ENCODE assay signal across 13 cellular contexts in genomic region chr14:91229005-91229382, GRCh38. TPM values are rescaled to one million over a fixed set of nuclear protein-coding genes. Genes with fewer than 3 reads are reported as not detected.
A peak's percentile ranks its signal among the peaks of the same experiment; 100 is the strongest.
DNase-seq lines count a peak whose midpoint lies in the region; ATAC-seq and TF ChIP-seq lines count a peak whose summit lies in the region.
"Had no signal": no experiment of that assay in that cellular context is flagged by ENCODE, and none has a peak within 500 bp of the region (broad histone marks: within the 10 kb centered on the region; RNA-seq: fewer than 3 reads in every experiment).

No MANE protein-coding gene starts in this region.

- H3K27me3 Mint-ChIP-seq in activated CD8-positive, alpha-beta memory T cell treated with anti-CD3 and anti-CD28 coated beads, Interleukin-2, amount 10 ng/mL, durations not matched to agents 7 days and 5 days, result no peaks in the 10 kb centered on the region

- H3K4me1 ChIP-seq in OCI-LY3 (ENCODE audit: low read length) (peaks cover 32% of the 10 kb centered on the region), colonic mucosa (no peaks in the 10 kb centered on the region)
- H3K4me1 ChIP-seq: body of pancreas, parathyroid adenoma, tibial artery had no signal

- H3K27ac ChIP-seq in OCI-LY3 (ENCODE audit: low read length), result peak overlapping the region; percentile 52
- H3K27ac ChIP-seq in colonic mucosa, result peak overlapping the region; percentile 3
- H3K27ac ChIP-seq: body of pancreas, parathyroid adenoma, tibial artery had no signal

- H3K9me3 ChIP-seq in OCI-LY3 (ENCODE audit: insufficient read depth, low read length) (peaks cover 6% of the 10 kb centered on the region; the same call in 1 of the 2 replicates), colonic mucosa (no peaks in the 10 kb centered on the region)

- CTCF ChIA-PET in activated CD8-positive, alpha-beta memory T cell treated with anti-CD3 and anti-CD28 coated beads, Interleukin-2, amount 10 ng/mL, durations not matched to agents 7 days and 5 days (lab: Charles Lee), result interaction anchor here (1.9 to 5.6 kb wide), 6 partner anchors 10 to 53 kb away, joined by 7 to 98 read pairs (median 16); partner anchors contain the start of gene GPR68

- H3K27ac Mint-ChIP-seq in activated CD8-positive, alpha-beta memory T cell treated with anti-CD3 and anti-CD28 coated beads, Interleukin-2, amount 10 ng/mL, durations not matched to agents 7 days and 5 days, result peak overlapping the region; percentile 98
- H3K27ac Mint-ChIP-seq in stimulated activated effector memory CD8-positive, alpha-beta T cell treated with anti-CD3 and anti-CD28 coated beads, Interleukin-12 subunit alpha, Interleukin-12 subunit beta, amount 100 ng/mL, for 72 hours, result peak overlapping the region; percentile 95

- H3K27me3 ChIP-seq in OCI-LY3 (ENCODE audit: low read depth, low read length) (no peaks in the 10 kb centered on the region), colonic mucosa (no peaks in the 10 kb centered on the region)
- H3K27me3 ChIP-seq: body of pancreas, tibial artery had no signal

- H3K9me3 Mint-ChIP-seq in activated CD8-positive, alpha-beta memory T cell treated with anti-CD3 and anti-CD28 coated beads, Interleukin-2, amount 10 ng/mL, durations not matched to agents 7 days and 5 days (ENCODE audit: low read depth), result peaks cover 2% of the 10 kb centered on the region
- H3K9me3 Mint-ChIP-seq in stimulated activated effector memory CD8-positive, alpha-beta T cell treated with anti-CD3 and anti-CD28 coated beads, Interleukin-12 subunit alpha, Interleukin-12 subunit beta, amount 100 ng/mL, for 72 hours, result no peaks in the 10 kb centered on the region

- no peak for ATAC-seq in activated CD8-positive, alpha-beta memory T cell treated with anti-CD3 and anti-CD28 coated beads, Interleukin-2, amount 10 ng/mL, durations not matched to agents 7 days and 5 days
- ATAC-seq in stimulated activated effector memory CD8-positive, alpha-beta T cell treated with anti-CD3 and anti-CD28 coated beads, Interleukin-12 subunit alpha, Interleukin-12 subunit beta, amount 100 ng/mL, for 72 hours, result no peak
- ATAC-seq in omental fat pad (ENCODE audit: low FRiP score), result no peak
- ATAC-seq: body of pancreas had no signal

- H2AFZ ChIP-seq in OCI-LY3 (ENCODE audit: low read depth, low read length), result no peak overlapping the region
- H2AFZ ChIP-seq: parathyroid adenoma had no signal

- intact Hi-C loops in colonic mucosa (cut with DNase I), result no loop called here

- no peaks in the 10 kb centered on the region for H3K79me2 ChIP-seq in OCI-LY3 (ENCODE audit: low read length)
- H3K79me2 ChIP-seq: parathyroid adenoma had no signal

- peak overlapping the region; percentile 70 for H3K4me3 Mint-ChIP-seq in activated CD8-positive, alpha-beta memory T cell treated with anti-CD3 and anti-CD28 coated beads, Interleukin-2, amount 10 ng/mL, durations not matched to agents 7 days and 5 days
- peak overlapping the region; percentile 71 for H3K4me3 Mint-ChIP-seq in stimulated activated effector memory CD8-positive, alpha-beta T cell treated with anti-CD3 and anti-CD28 coated beads, Interleukin-12 subunit alpha, Interleukin-12 subunit beta, amount 100 ng/mL, for 72 hours

- H3K36me3 ChIP-seq in OCI-LY3 (replicated peaks; ENCODE audit: low read depth, low read length), result peaks cover 4% of the 10 kb centered on the region
- no peaks in the 10 kb centered on the region for H3K36me3 ChIP-seq in colonic mucosa

- H3K4me1 Mint-ChIP-seq in activated CD8-positive, alpha-beta memory T cell treated with anti-CD3 and anti-CD28 coated beads, Interleukin-2, amount 10 ng/mL, durations not matched to agents 7 days and 5 days, result peaks cover 89% of the 10 kb centered on the region
- peaks cover 90% of the 10 kb centered on the region for H3K4me1 Mint-ChIP-seq in stimulated activated effector memory CD8-positive, alpha-beta T cell treated with anti-CD3 and anti-CD28 coated beads, Interleukin-12 subunit alpha, Interleukin-12 subunit beta, amount 100 ng/mL, for 72 hours

- H3K9ac ChIP-seq in OCI-LY3 (ENCODE audit: low read length) (no peak overlapping the region), colonic mucosa (ENCODE audit: low read depth in 2 of 2, low read length in 2 of 2) (no peak overlapping the region)
- H3K9ac ChIP-seq: parathyroid adenoma had no signal

- no peaks in the 10 kb centered on the region for H4K20me1 ChIP-seq in OCI-LY3 (ENCODE audit: insufficient read depth, low read length)

- DNase-seq in activated CD8-positive, alpha-beta memory T cell treated with anti-CD3 and anti-CD28 coated beads, Interleukin-2, amount 10 ng/mL, durations not matched to agents 7 days and 5 days, result no peak
- DNase-seq in activated CD8-positive, alpha-beta memory T cell treated with anti-CD3 and anti-CD28 coated beads, Interleukin-2, amount 50 U/mL, for 4 hours, result no peak
- DNase-seq in colonic mucosa, result no peak
- no peak for DNase-seq in stimulated activated effector memory CD8-positive, alpha-beta T cell treated with anti-CD3 and anti-CD28 coated beads, Interleukin-12 subunit alpha, Interleukin-12 subunit beta, amount 100 ng/mL, for 72 hours (ENCODE audit: low spot score in 2 of 2)
- no peak for DNase-seq in omental fat pad (ENCODE audit: low spot score)
- DNase-seq in iPS-NIHi7 (ENCODE audit: extremely low spot score), result no peak
- no peak for DNase-seq in NCI-H774 (lab: John Stamatoyannopoulos, UW)
- DNase-seq: body of pancreas, DMS153, NCI-H2029, tibial artery had no signal

- peak overlapping the region; percentile 65 for H3K4me2 ChIP-seq in OCI-LY3 (ENCODE audit: low read length)

- H3K4me3 ChIP-seq in OCI-LY3 (ENCODE audit: low read length), result peak overlapping the region; percentile 28; the same call in 1 of the 2 replicates
- no peak overlapping the region for H3K4me3 ChIP-seq in colonic mucosa
- H3K4me3 ChIP-seq: body of pancreas, tibial artery had no signal

- peaks cover 57% of the 10 kb centered on the region for H3K36me3 Mint-ChIP-seq in activated CD8-positive, alpha-beta memory T cell treated with anti-CD3 and anti-CD28 coated beads, Interleukin-2, amount 10 ng/mL, durations not matched to agents 7 days and 5 days
- peaks cover 72% of the 10 kb centered on the region for H3K36me3 Mint-ChIP-seq in stimulated activated effector memory CD8-positive, alpha-beta T cell treated with anti-CD3 and anti-CD28 coated beads, Interleukin-12 subunit alpha, Interleukin-12 subunit beta, amount 100 ng/mL, for 72 hours

- TF ChIP-seq CTCF in OCI-LY3 (IDR thresholded peaks at IDR 0.05; ENCODE audit: low read depth, low read length) (no peak), colonic mucosa (IDR thresholded peaks at IDR 0.05) (no peak), omental fat pad (IDR thresholded peaks at IDR 0.05) (no peak)

RNA-seq across cellular contexts. Expression of gene GPR68, which starts 15.5 kb away (rescaled TPM):
- total RNA-seq in activated CD8-positive, alpha-beta memory T cell treated with anti-CD3 and anti-CD28 coated beads, Interleukin-2, amount 10 ng/mL, durations not matched to agents 7 days and 5 days, result 10 to 100 TPM; 44.5 to 48.0 TPM
- under 1 TPM; 0.37 to 0.66 TPM for total RNA-seq in colonic mucosa
- total RNA-seq in omental fat pad, result under 1 TPM in 3 of 4 donors, not detected in 1; 0.19 to 0.36 (median 0.19) TPM

Comparison
In these comparisons a context has a peak if more than half of its experiments do, and no peak if none do; other contexts are left out.
1. RNA of gene GPR68, which starts 15.5 kb away (total RNA-seq): 44.5 to 48.0 TPM in activated CD8-positive, alpha-beta memory T cell treated with anti-CD3 and anti-CD28 coated beads, Interleukin-2, amount 10 ng/mL, durations not matched to agents 7 days and 5 days; 0.37 to 0.66 TPM in colonic mucosa and 0.19 to 0.36 TPM in omental fat pad; every median in the first group is over 10 times any median in the second.